14 cellular contexts compared by ENCODE assay signal in the genomic region with DNA sequence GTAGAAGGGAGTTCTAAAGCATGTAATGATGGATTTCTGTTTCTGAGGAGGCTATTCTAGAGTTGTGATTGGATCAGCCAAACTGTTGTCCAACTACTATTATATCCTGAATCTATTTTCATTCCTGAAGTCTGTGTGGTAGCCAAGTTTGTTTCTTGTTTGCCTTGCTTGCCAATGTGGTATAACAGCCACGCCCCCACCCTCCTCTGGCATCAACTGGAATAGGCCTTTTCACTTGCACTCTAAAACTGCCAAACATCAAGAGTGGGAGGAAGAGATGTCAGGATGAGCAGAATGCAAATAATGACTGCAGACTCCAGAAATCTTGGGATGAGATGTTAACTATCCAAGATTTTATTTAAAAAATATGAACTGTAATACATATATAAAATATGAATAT.
DNase-seq lines count a peak whose midpoint lies in the region; ATAC-seq and TF ChIP-seq lines count a peak whose summit lies in the region.
"Had no signal": no experiment of that assay in that cellular context is flagged by ENCODE, and none has a peak within 500 bp of the region (broad histone marks: within the 10 kb centered on the region; RNA-seq: fewer than 3 reads in every experiment).

No MANE protein-coding gene starts in this region.

- no peak for TF ChIP-seq CTCF in dorsolateral prefrontal cortex (IDR thresholded peaks at IDR 0.05 in 54 of 56, conservative IDR thresholded peaks at IDR 0.05 in 2 of 56; ENCODE audit: low read depth in 1 of 56, partially characterized antibody in 56 of 56)

- no peak overlapping the region for H3K27ac Mint-ChIP-seq in activated naive CD4-positive, alpha-beta T cell treated with anti-CD3 and anti-CD28 coated beads, Interleukin-2, amount 50 U/mL, for 72 hours
- H3K27ac Mint-ChIP-seq in T-helper 2 cell treated with Interferon-gamma antibody and Interleukin-4, amounts not matched to agents 5 μg/mL and 100 μg/mL, for 36 hours = no peak overlapping the region
- H3K27ac Mint-ChIP-seq: CD14-positive monocyte; CD4-positive, alpha-beta memory T cell; GM23338 had no signal

- intact Hi-C loops in dorsolateral prefrontal cortex (cut with DNase I) = no loop called here

- no peaks in the 10 kb centered on the region for H3K36me3 Mint-ChIP-seq in activated naive CD4-positive, alpha-beta T cell treated with anti-CD3 and anti-CD28 coated beads, Interleukin-2, amount 50 U/mL, for 72 hours
- H3K36me3 Mint-ChIP-seq in T-helper 2 cell treated with Interferon-gamma antibody and Interleukin-4, amounts not matched to agents 5 μg/mL and 100 μg/mL, for 36 hours (ENCODE audit: low read depth) = no peaks in the 10 kb centered on the region
- H3K36me3 Mint-ChIP-seq: CD14-positive monocyte; CD4-positive, alpha-beta memory T cell had no signal

- no peaks in the 10 kb centered on the region for H3K4me1 Mint-ChIP-seq in T-helper 2 cell treated with Interferon-gamma antibody and Interleukin-4, amounts not matched to agents 5 μg/mL and 100 μg/mL, for 36 hours (ENCODE audit: low read depth)
- H3K4me1 Mint-ChIP-seq: CD14-positive monocyte; CD4-positive, alpha-beta memory T cell; GM23338 had no signal

- ATAC-seq in activated naive CD4-positive, alpha-beta T cell treated with anti-CD3 and anti-CD28 coated beads, Interleukin-2, amount 50 U/mL, for 72 hours = no peak

- H3K4me3 ChIP-seq in dorsolateral prefrontal cortex = peak overlapping the region in 4 of 59 donors; percentile 3 to 12 (median 6)
- H3K4me3 ChIP-seq: BLaER1, GM23338 had no signal

- H3K27me3 Mint-ChIP-seq in T-helper 2 cell treated with Interferon-gamma antibody and Interleukin-4, amounts not matched to agents 5 μg/mL and 100 μg/mL, for 36 hours (ENCODE audit: low read depth) = no peaks in the 10 kb centered on the region
- H3K27me3 Mint-ChIP-seq: CD4-positive, alpha-beta memory T cell had no signal

- in situ Hi-C loops in ACHN (cut with HindIII; ENCODE audit: low pct_ligation_motif_present, low pct_unique_long_range_greater_than_20kb, low sequenced_read_pairs) = no loop called here

- peak overlapping the region in 38 of 59 donors; percentile 2 to 78 (median 47) for H3K27ac ChIP-seq in dorsolateral prefrontal cortex
- H3K27ac ChIP-seq: BLaER1 had no signal

- DNase-seq in Ammon's horn (ENCODE audit: low spot score) (peak; percentile 25), NCI-H446 (lab: John Stamatoyannopoulos, UW) (peak; percentile 26 to 79), dorsolateral prefrontal cortex (peak in 7 of 10 donors; percentile 29 to 71 (median 46)), occipital lobe (lab: John Stamatoyannopoulos, UW) (peak; percentile 22), ACHN (no peak), dermis blood vessel endothelial cell (no peak)
- no peak for DNase-seq in activated naive CD4-positive, alpha-beta T cell treated with anti-CD3 and anti-CD28 coated beads, Interleukin-2, amount 50 U/mL, for 72 hours (ENCODE audit: low spot score in 2 of 2)
- no peak for DNase-seq in T-helper 2 cell treated with Interferon-gamma antibody and Interleukin-4, amounts not matched to agents 5 μg/mL and 100 μg/mL, for 36 hours (ENCODE audit: low spot score)
- DNase-seq: AML-193, HCEC 1CT had no signal

- no peaks in the 10 kb centered on the region for H3K27me3 ChIP-seq in dorsolateral prefrontal cortex
- H3K27me3 ChIP-seq: BLaER1 had no signal

- H3K4me3 Mint-ChIP-seq in T-helper 2 cell treated with Interferon-gamma antibody and Interleukin-4, amounts not matched to agents 5 μg/mL and 100 μg/mL, for 36 hours = no peak overlapping the region
- H3K4me3 Mint-ChIP-seq: CD14-positive monocyte; CD4-positive, alpha-beta memory T cell; GM23338 had no signal

- H3K9me3 Mint-ChIP-seq in activated naive CD4-positive, alpha-beta T cell treated with anti-CD3 and anti-CD28 coated beads, Interleukin-2, amount 50 U/mL, for 72 hours = peaks cover 20 to 30% of the 10 kb centered on the region in 2 donors
- H3K9me3 Mint-ChIP-seq in T-helper 2 cell treated with Interferon-gamma antibody and Interleukin-4, amounts not matched to agents 5 μg/mL and 100 μg/mL, for 36 hours = peaks cover 34% of the 10 kb centered on the region
- H3K9me3 Mint-ChIP-seq: GM23338 had no signal

Comparison
In these comparisons a context has a peak if more than half of its experiments do, and no peak if none do; other contexts are left out.
1. DNase-seq: peak in Ammon's horn (single experiment), NCI-H446 (2 of 2), dorsolateral prefrontal cortex (7 of 10) and occipital lobe (single experiment); none in ACHN (single experiment), activated naive CD4-positive, alpha-beta T cell treated with anti-CD3 and anti-CD28 coated beads, Interleukin-2, amount 50 U/mL, for 72 hours (0 of 2), T-helper 2 cell treated with Interferon-gamma antibody and Interleukin-4, amounts not matched to agents 5 μg/mL and 100 μg/mL, for 36 hours (single experiment) and dermis blood vessel endothelial cell (single experiment).